In genomic region chr9:22040760-22041159, GRCh38 we compare ENCODE assay signal across 2 cellular contexts.
A peak's percentile ranks its signal among the peaks of the same experiment; 100 is the strongest.
TF ChIP-seq lines count a peak whose summit lies in the region.

No MANE protein-coding gene starts in this region.

TF ChIP-seq in endothelial cell of umbilical vein, 7 proteins besides CTCF, POLR2A, EP300 and RAD21:
- TF ChIP-seq POLR2AphosphoS5 (IDR thresholded peaks at IDR 0.05; ENCODE audit: insufficient read depth, low read depth, low read length): no peak
- no peak for TF ChIP-seq FOS (IDR thresholded peaks at IDR 0.05; ENCODE audit: borderline replicate concordance, insufficient read depth, low read length)
- no peak for TF ChIP-seq JUN (IDR thresholded peaks at IDR 0.05; ENCODE audit: borderline replicate concordance, insufficient read depth, insufficient read length, low read depth)
- no peak for TF ChIP-seq MYC (IDR thresholded peaks at IDR 0.05; ENCODE audit: low read depth, low read length)
- no peak for TF ChIP-seq EZH2 (IDR thresholded peaks at IDR 0.05; ENCODE audit: borderline replicate concordance, low read depth, low read length, severe bottlenecking)
- TF ChIP-seq GATA2 (IDR thresholded peaks at IDR 0.05; ENCODE audit: insufficient read depth, insufficient read length, low read depth, low read length): peak; percentile 20

TF ChIP-seq in GM12891, 5 proteins besides CTCF, POLR2A, EP300 and RAD21:
- TF ChIP-seq SPI1 (IDR thresholded peaks at IDR 0.05; ENCODE audit: low read depth, low read length): no peak
- no peak for TF ChIP-seq POU2F2 (IDR thresholded peaks at IDR 0.05; ENCODE audit: low read depth, low read length)
- no peak for TF ChIP-seq POLR2AphosphoS5 (IDR thresholded peaks at IDR 0.05; ENCODE audit: low read depth, low read length)
- TF ChIP-seq TAF1 (IDR thresholded peaks at IDR 0.05; ENCODE audit: low read depth, low read length): no peak
- TF ChIP-seq PAX5 (IDR thresholded peaks at IDR 0.05; ENCODE audit: insufficient read depth, low read length, severe bottlenecking): no peak
